ENCODE assay signal across 8 cellular contexts in genomic region chr6:95577317-95578105, GRCh38. TPM values are rescaled to one million over a fixed set of nuclear protein-coding genes. Genes with fewer than 3 reads are reported as not detected.
DNase-seq lines count a peak whose midpoint lies in the region; ATAC-seq and TF ChIP-seq lines count a peak whose summit lies in the region.

Gene MANEA (plus strand): TSS chr6:95577535. CDS start chr6:95586440, 8,905 bp downstream.

- peaks cover 68% of the 10 kb centered on the region for H3K4me1 Mint-ChIP-seq in activated naive CD4-positive, alpha-beta T cell treated with anti-CD3 and anti-CD28 coated beads, Interleukin-2, amount 50 U/mL, for 24 hours

- no peaks in the 10 kb centered on the region for H3K27me3 ChIP-seq in osteoblast (ENCODE audit: insufficient read depth, low read length)
- H3K27me3 ChIP-seq in testis, result no peaks in the 10 kb centered on the region

- H2AFZ ChIP-seq in osteoblast (ENCODE audit: low read length), result peak within 1 kb of the TSS; percentile 99

- H3K36me3 Mint-ChIP-seq in activated naive CD4-positive, alpha-beta T cell treated with anti-CD3 and anti-CD28 coated beads, Interleukin-2, amount 50 U/mL, for 24 hours, result no peaks in the 10 kb centered on the region

- H3K9me3 Mint-ChIP-seq in activated naive CD4-positive, alpha-beta T cell treated with anti-CD3 and anti-CD28 coated beads, Interleukin-2, amount 50 U/mL, for 24 hours, result no peaks in the 10 kb centered on the region

- peak within 1 kb of the TSS; percentile 95 for H3K4me2 ChIP-seq in osteoblast (ENCODE audit: insufficient read depth, low read length)

- H3K27ac ChIP-seq in osteoblast (ENCODE audit: low read depth, low read length) (peak within 1 kb of the TSS; percentile 88), testis (peak within 1 kb of the TSS; percentile 96 to 98)

- H3K36me3 ChIP-seq in osteoblast (ENCODE audit: insufficient read depth, low read length), result no peaks in the 10 kb centered on the region
- H3K36me3 ChIP-seq in testis (ENCODE audit: low read depth, missing control alignments), result no peaks in the 10 kb centered on the region

- WGBS in testis, 2 donors, result 0% methylated on average over 53 to 61 of the region's 70 CpGs

- peak; percentile 83 for DNase-seq in GM10248 (ENCODE audit: extremely low spot score)
- peak; percentile 35 for DNase-seq in NCI-H1048 (lab: John Stamatoyannopoulos, UW)
- DNase-seq in glomerular visceral epithelial cell (ENCODE audit: extremely low spot score), result peak; percentile 92
- DNase-seq in osteoblast (ENCODE audit: insufficient read length, low spot score, missing footprints), result peak; percentile 93
- peak; percentile 86 for DNase-seq in testis

- no peak for TF ChIP-seq POLR2A in testis (IDR thresholded peaks at IDR 0.05)

- TF ChIP-seq CTCF in GM10248 (IDR thresholded peaks at IDR 0.05; ENCODE audit: control extremely low read depth, extremely low read depth, low read depth, missing control alignments) (no peak), osteoblast (IDR thresholded peaks at IDR 0.05; ENCODE audit: extremely low read depth, low read depth, low read length) (no peak), testis (IDR thresholded peaks at IDR 0.05) (no peak)

- H3K4me1 ChIP-seq in osteoblast (ENCODE audit: insufficient read depth, low read length) (peaks cover 11% of the 10 kb centered on the region), testis (peaks cover 20% of the 10 kb centered on the region)

- no peaks in the 10 kb centered on the region for H3K27me3 Mint-ChIP-seq in activated naive CD4-positive, alpha-beta T cell treated with anti-CD3 and anti-CD28 coated beads, Interleukin-2, amount 50 U/mL, for 24 hours

- POLR2A ChIA-PET in GM10248 (lab: Yijun Ruan, JAX), result no interaction called here

- H3K9me3 ChIP-seq in osteoblast (ENCODE audit: low read depth, low read length) (no peaks in the 10 kb centered on the region), testis (no peaks in the 10 kb centered on the region)

- H3K4me3 ChIP-seq in osteoblast (ENCODE audit: insufficient read depth, low read length) (peak within 1 kb of the TSS; percentile 92), testis (peak within 1 kb of the TSS; percentile 81 to 89)

- intact Hi-C loops in testis (cut with DNase I; ENCODE audit: low total_unique reads), result no loop called here

- ATAC-seq in HG02588 (IDR thresholded peaks at IDR 0.05; ENCODE audit: unreplicated experiment), result peak; percentile 74
- peak; percentile 92 for ATAC-seq in SK-N-SH treated with all-trans-retinoic acid at 6 μM for 48 hours

- peaks cover 42% of the 10 kb centered on the region for H3K79me2 ChIP-seq in osteoblast (ENCODE audit: insufficient read depth, low read length)

- peak within 1 kb of the TSS; percentile 98 for H3K4me3 Mint-ChIP-seq in activated naive CD4-positive, alpha-beta T cell treated with anti-CD3 and anti-CD28 coated beads, Interleukin-2, amount 50 U/mL, for 24 hours

- CTCF ChIA-PET in GM10248 (lab: Yijun Ruan, JAX), result interaction anchor here (0.9 kb wide), 1 partner anchor 22 kb away, joined by 3 read pairs; no protein-coding TSS in a partner anchor

- H4K20me1 ChIP-seq in osteoblast (ENCODE audit: insufficient read depth, low read length), result no peaks in the 10 kb centered on the region

- H3K27ac Mint-ChIP-seq in activated naive CD4-positive, alpha-beta T cell treated with anti-CD3 and anti-CD28 coated beads, Interleukin-2, amount 50 U/mL, for 24 hours, result peak within 1 kb of the TSS; percentile 97

TF ChIP-seq in SK-N-SH treated with all-trans-retinoic acid at 6 μM for 48 hours, 23 proteins besides CTCF, POLR2A, EP300 and RAD21:
- TF ChIP-seq RARB (CRISPR knock-in tag; IDR thresholded peaks at IDR 0.05) (no peak), ZNF8 (CRISPR knock-in tag; IDR thresholded peaks at IDR 0.05) (no peak), ESRRG (CRISPR knock-in tag; IDR thresholded peaks at IDR 0.05) (no peak), ZFP3 (CRISPR knock-in tag; IDR thresholded peaks at IDR 0.05) (no peak), ARNTL (CRISPR knock-in tag; IDR thresholded peaks at IDR 0.05; ENCODE audit: borderline replicate concordance, low read depth) (no peak), OSR1 (CRISPR knock-in tag; IDR thresholded peaks at IDR 0.05) (no peak), CSDC2 (CRISPR knock-in tag; IDR thresholded peaks at IDR 0.05) (no peak), TOX (CRISPR knock-in tag; IDR thresholded peaks at IDR 0.05; ENCODE audit: borderline replicate concordance) (no peak), BACH2 (CRISPR knock-in tag; IDR thresholded peaks at IDR 0.05; ENCODE audit: borderline replicate concordance) (no peak), CREB5 (CRISPR knock-in tag; IDR thresholded peaks at IDR 0.05; ENCODE audit: low read depth) (no peak), ZFP30 (CRISPR knock-in tag; IDR thresholded peaks at IDR 0.05) (no peak)
TF ChIP-seq in SK-N-SH treated with all-trans-retinoic acid at 6 μM for 48 hours: peak in this region for 0.

RNA-seq across cellular contexts. Expression of gene MANEA, which starts in this region (rescaled TPM):
- total RNA-seq in osteoblast, result 14.1 and 15.9 TPM in 2 replicates
- total RNA-seq in testis, result 10 to 100 TPM; 11.3 to 13.0 TPM
- polyA plus RNA-seq in testis (ENCODE audit: insufficient read depth, low read depth, low replicate concordance), result 10.9 TPM

Comparison
In these comparisons a context has a peak if more than half of its experiments do, and no peak if none do; other contexts are left out.
1. Peak in every context shown above with its lines: DNase-seq, ATAC-seq, H3K4me3 ChIP-seq and H3K27ac ChIP-seq.
2. DNase-seq: peak in every context shown above with its lines; median percentile 93 in osteoblast; 92 in glomerular visceral epithelial cell; 86 in testis; 83 in GM10248; 35 in NCI-H1048.